Comparison of ENCODE assay signal across 20 cellular contexts in the genomic region with DNA sequence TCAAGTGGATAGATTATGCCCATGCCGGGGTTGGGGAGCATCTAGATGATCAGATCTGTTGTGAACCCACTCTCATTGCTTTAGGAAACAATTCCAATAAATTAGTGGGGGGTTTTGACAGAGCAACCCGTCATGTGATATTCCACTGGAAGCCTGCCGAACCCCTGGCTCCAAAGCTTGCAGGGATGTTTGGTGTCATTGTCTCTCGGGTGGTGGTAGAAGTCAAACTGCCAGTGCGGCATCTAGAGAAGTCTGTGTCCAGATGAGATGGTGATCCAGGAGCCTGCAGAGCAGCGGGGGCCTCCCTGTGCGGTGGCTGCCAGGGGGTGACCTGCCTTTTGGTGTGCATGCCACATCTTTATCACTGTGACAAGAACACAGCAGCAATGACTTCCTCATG.
"Had no signal": no experiment of that assay in that cellular context is flagged by ENCODE, and none has a peak within 500 bp of the region (broad histone marks: within the 10 kb centered on the region; RNA-seq: fewer than 3 reads in every experiment).

No MANE protein-coding gene starts in this region.

- DNase-seq: activated CD8-positive, alpha-beta memory T cell treated with anti-CD3 and anti-CD28 coated beads, Interleukin-2, amount 10 ng/mL, durations not matched to agents 7 days and 5 days; activated CD8-positive, alpha-beta T cell treated with anti-CD3 and anti-CD28 coated beads, Interleukin-2, amount 10 ng/mL, durations not matched to agents 7 days and 5 days; activated naive CD8-positive, alpha-beta T cell treated with anti-CD3 and anti-CD28 coated beads, Interleukin-2, amount 50 U/mL, for 24 hours; activated T-cell treated with anti-CD3 and anti-CD28 coated beads, Interleukin-2, amount 50 U/mL, for 48 hours; central memory CD4-positive, alpha-beta T cell; effector CD4-positive, alpha-beta T cell; gastrocnemius medialis; heart left ventricle; kidney glomerular epithelial cell; left lung; lower lobe of right lung; mucosa of descending colon; right cardiac atrium; stimulated activated CD4-positive, alpha-beta T cell treated with anti-CD3 and anti-CD28 coated beads, Interleukin-2, amount 100 ng/mL, for 48 hours; stimulated activated naive CD4-positive, alpha-beta T cell treated with Interleukin-2 at 50 U/mL for 16 hours; T-helper 2 cell had no signal

- H2AFZ ChIP-seq: parathyroid adenoma had no signal

- H3K79me2 ChIP-seq: parathyroid adenoma had no signal

- H3K9me3 ChIP-seq: gastrocnemius medialis, heart left ventricle, left lung, lower lobe of right lung, mucosa of descending colon, upper lobe of left lung had no signal

- H3K27me3 ChIP-seq: gastrocnemius medialis, left lung, upper lobe of left lung had no signal

- H3K27ac ChIP-seq: gastrocnemius medialis, heart left ventricle, left lung, lower lobe of right lung, parathyroid adenoma, upper lobe of left lung had no signal

- H3K4me3 ChIP-seq: gastrocnemius medialis, heart left ventricle, left lung, lower lobe of right lung, mucosa of descending colon, upper lobe of left lung had no signal

- H3K9ac ChIP-seq: parathyroid adenoma had no signal

- H3K4me1 ChIP-seq: gastrocnemius medialis, heart left ventricle, left lung, lower lobe of right lung, parathyroid adenoma, upper lobe of left lung had no signal

- H3K36me3 ChIP-seq: gastrocnemius medialis, heart left ventricle, left lung, lower lobe of right lung, upper lobe of left lung had no signal

- ATAC-seq: activated CD8-positive, alpha-beta memory T cell treated with anti-CD3 and anti-CD28 coated beads, Interleukin-2, amount 10 ng/mL, durations not matched to agents 7 days and 5 days; activated CD8-positive, alpha-beta T cell treated with anti-CD3 and anti-CD28 coated beads, Interleukin-2, amount 10 ng/mL, durations not matched to agents 7 days and 5 days; activated naive CD8-positive, alpha-beta T cell treated with anti-CD3 and anti-CD28 coated beads, Interleukin-2, amount 50 U/mL, for 24 hours; gastrocnemius medialis; heart left ventricle; left lung; lower lobe of right lung; mucosa of descending colon; natural killer cell treated with Interleukin-12 subunit alpha and Interleukin-12 subunit beta and Interleukin-15 and Interleukin-18, amount 100 ng/mL, for 72 hours; right cardiac atrium; WTC11 had no signal
